ENCODE assay signal across 8 cellular contexts in the genomic region with DNA sequence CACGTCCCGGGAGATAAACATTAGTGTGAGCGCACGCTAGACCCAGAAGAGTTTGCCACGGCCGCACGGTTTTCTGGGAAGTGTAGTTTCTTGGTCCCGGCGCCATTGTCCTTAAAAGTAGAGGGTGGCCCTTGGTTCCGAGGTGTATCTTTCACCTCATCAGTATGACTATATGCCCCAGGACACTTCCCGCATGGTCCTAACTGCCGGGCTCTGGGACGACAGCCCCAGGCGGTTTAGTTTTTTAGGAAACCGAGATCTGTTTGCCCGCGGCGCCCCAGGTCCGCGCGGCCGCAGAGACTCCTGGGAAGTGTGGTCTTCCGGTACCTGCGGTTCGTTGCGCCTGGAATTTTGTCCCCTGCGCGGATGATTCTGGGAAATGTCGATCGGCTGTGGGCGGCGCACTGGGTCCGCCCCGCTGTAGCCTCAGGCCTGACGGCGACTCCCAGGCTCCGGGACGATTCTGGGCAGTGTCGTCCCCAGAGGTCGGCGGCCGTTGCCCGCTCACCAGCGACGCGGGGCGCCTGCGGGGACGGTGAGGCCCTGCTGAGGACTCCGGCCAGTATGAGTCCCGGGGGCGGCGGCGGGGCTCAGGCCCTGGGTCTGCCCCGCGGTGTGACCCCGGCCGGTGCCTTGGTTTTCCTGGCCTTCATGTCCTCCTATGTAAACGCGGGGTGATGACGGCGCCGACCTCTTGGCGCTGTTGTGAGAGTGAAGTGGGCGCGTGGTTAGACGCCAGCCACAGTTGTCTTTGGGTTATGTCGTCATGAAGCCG. TPM values are rescaled to one million over a fixed set of nuclear protein-coding genes. Genes with fewer than 3 reads are reported as not detected.
A peak's percentile ranks its signal among the peaks of the same experiment; 100 is the strongest.
DNase-seq lines count a peak whose midpoint lies in the region; ATAC-seq and TF ChIP-seq lines count a peak whose summit lies in the region.

A gene (plus strand): TSS at position 418 of the 775 bp plus-strand sequence. CDS start 795 bp downstream, outside the sequence.

- H3K27ac Mint-ChIP-seq in WTC11, result peak within 1 kb of the TSS; percentile 99

- H3K27me3 Mint-ChIP-seq in WTC11 (ENCODE audit: low read depth), result no peaks in the 10 kb centered on the region

- ATAC-seq in GM18873 (IDR thresholded peaks at IDR 0.05; ENCODE audit: low FRiP score, unreplicated experiment) (peak; percentile 71), HG03135 (IDR thresholded peaks at IDR 0.05; ENCODE audit: unreplicated experiment) (peak; percentile 72), WTC11 (peak; percentile 86)

- DNase-seq in AG04449 (ENCODE audit: low read depth, low spot score) (peak; percentile 36), NCI-H2196 (lab: John Stamatoyannopoulos, UW; ENCODE audit: unreplicated experiment) (peak; percentile 91), WTC11 (ENCODE audit: low spot score) (peak; percentile 88), cardiac fibroblast (ENCODE audit: low read depth in 2 of 2) (peak; percentile 93), iris pigment epithelial cell (ENCODE audit: low read depth) (peak; percentile 96)
- peak; percentile 68 to 81 for DNase-seq in stimulated activated CD4-positive, alpha-beta T cell treated with anti-CD3 and anti-CD28 coated beads, Interleukin-12 subunit alpha, Interleukin-12 subunit beta, amount 100 ng/mL, for 24 hours (ENCODE audit: low read depth in 2 of 2)

- no peaks in the 10 kb centered on the region for H3K9me3 Mint-ChIP-seq in WTC11

- H3K4me1 Mint-ChIP-seq in WTC11, result peaks cover 12% of the 10 kb centered on the region

- CTCF ChIA-PET in AG04449 (lab: Yijun Ruan, JAX) (interaction anchor here (0.7 kb wide), 1 partner anchor 94 kb away, joined by 5 read pairs; no protein-coding TSS in a partner anchor), WTC11 (lab: Charles Lee) (interaction anchor here (1.5 kb wide), 1 partner anchor 105 kb away, joined by 5 read pairs; no protein-coding TSS in a partner anchor)

- no peaks in the 10 kb centered on the region for H3K36me3 Mint-ChIP-seq in WTC11

- peak within 1 kb of the TSS; percentile 97 for H3K4me3 Mint-ChIP-seq in WTC11

- H3K4me3 ChIP-seq in AG04449 (ENCODE audit: low read depth, low read length), result peak within 1 kb of the TSS; percentile 79
- H3K4me3 ChIP-seq in cardiac fibroblast (replicated peaks in 1 of 2; ENCODE audit: low read depth in 2 of 2, low read length in 2 of 2), result peak within 1 kb of the TSS; percentile 64 to 76

- TF ChIP-seq CTCF in AG04449 (IDR thresholded peaks at IDR 0.05; ENCODE audit: insufficient read depth, low read length, missing control alignments) (no peak), WTC11 (IDR thresholded peaks at IDR 0.05) (no peak), cardiac fibroblast (IDR thresholded peaks at IDR 0.05; ENCODE audit: low read depth, low read length) (no peak)

- POLR2A ChIA-PET in AG04449 (lab: Yijun Ruan, JAX), result interaction anchor here (0.5 to 1.0 kb wide), 4 partner anchors 50 to 562 kb away, joined by 3 to 13 read pairs (median 4); a partner anchor contains a TSS
- POLR2A ChIA-PET in WTC11 (lab: Charles Lee), result interaction anchor here (0.6 to 0.8 kb wide), 2 partner anchors 105 to 297 kb away, joined by 3 read pairs; no protein-coding TSS in a partner anchor

TF ChIP-seq in WTC11, 78 proteins besides CTCF, POLR2A, EP300 and RAD21 (continues in another document):
- no peak for TF ChIP-seq MXD4 (CRISPR knock-in tag; IDR thresholded peaks at IDR 0.05; ENCODE audit: borderline replicate concordance)
- TF ChIP-seq SP1 (CRISPR knock-in tag; conservative IDR thresholded peaks at IDR 0.05), result peak; percentile 62
- TF ChIP-seq, protein P1, sequence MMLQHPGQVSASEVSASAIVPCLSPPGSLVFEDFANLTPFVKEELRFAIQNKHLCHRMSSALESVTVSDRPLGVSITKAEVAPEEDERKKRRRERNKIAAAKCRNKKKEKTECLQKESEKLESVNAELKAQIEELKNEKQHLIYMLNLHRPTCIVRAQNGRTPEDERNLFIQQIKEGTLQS (CRISPR knock-in tag; conservative IDR thresholded peaks at IDR 0.05), result no peak
- no peak for TF ChIP-seq TCF7 (CRISPR knock-in tag; IDR thresholded peaks at IDR 0.05; ENCODE audit: low read depth)
- TF ChIP-seq, protein P2, sequence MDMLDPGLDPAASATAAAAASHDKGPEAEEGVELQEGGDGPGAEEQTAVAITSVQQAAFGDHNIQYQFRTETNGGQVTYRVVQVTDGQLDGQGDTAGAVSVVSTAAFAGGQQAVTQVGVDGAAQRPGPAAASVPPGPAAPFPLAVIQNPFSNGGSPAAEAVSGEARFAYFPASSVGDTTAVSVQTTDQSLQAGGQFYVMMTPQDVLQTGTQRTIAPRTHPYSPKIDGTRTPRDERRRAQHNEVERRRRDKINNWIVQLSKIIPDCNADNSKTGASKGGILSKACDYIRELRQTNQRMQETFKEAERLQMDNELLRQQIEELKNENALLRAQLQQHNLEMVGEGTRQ (CRISPR knock-in tag; IDR thresholded peaks at IDR 0.05), result peak; percentile 51
- TF ChIP-seq, protein P3, sequence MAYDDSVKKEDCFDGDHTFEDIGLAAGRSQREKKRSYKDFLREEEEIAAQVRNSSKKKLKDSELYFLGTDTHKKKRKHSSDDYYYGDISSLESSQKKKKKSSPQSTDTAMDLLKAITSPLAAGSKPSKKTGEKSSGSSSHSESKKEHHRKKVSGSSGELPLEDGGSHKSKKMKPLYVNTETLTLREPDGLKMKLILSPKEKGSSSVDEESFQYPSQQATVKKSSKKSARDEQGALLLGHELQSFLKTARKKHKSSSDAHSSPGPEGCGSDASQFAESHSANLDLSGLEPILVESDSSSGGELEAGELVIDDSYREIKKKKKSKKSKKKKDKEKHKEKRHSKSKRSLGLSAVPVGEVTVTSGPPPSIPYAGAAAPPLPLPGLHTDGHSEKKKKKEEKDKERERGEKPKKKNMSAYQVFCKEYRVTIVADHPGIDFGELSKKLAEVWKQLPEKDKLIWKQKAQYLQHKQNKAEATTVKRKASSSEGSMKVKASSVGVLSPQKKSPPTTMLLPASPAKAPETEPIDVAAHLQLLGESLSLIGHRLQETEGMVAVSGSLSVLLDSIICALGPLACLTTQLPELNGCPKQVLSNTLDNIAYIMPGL (CRISPR knock-in tag; IDR thresholded peaks at IDR 0.05), result peak; percentile 79; the same call in 1 of the 2 replicates
- TF ChIP-seq GABPB1 (CRISPR knock-in tag; IDR thresholded peaks at IDR 0.05), result 0 out of 2 replicates have a peak, but pooled peaks have one; percentile 18
- no peak for TF ChIP-seq SOX15 (CRISPR knock-in tag; IDR thresholded peaks at IDR 0.05)
- TF ChIP-seq NFYB (CRISPR knock-in tag; conservative IDR thresholded peaks at IDR 0.05; ENCODE audit: low read depth), result no peak; the same call in 1 of the 2 replicates
- no peak for TF ChIP-seq ZNF423 (CRISPR knock-in tag; IDR thresholded peaks at IDR 0.05)
- TF ChIP-seq OVOL2 (CRISPR knock-in tag; IDR thresholded peaks at IDR 0.05; ENCODE audit: borderline replicate concordance), result no peak
- TF ChIP-seq RORB (CRISPR knock-in tag; IDR thresholded peaks at IDR 0.05), result no peak
- TF ChIP-seq TEAD4 (CRISPR knock-in tag; IDR thresholded peaks at IDR 0.05), result no peak
- TF ChIP-seq NR1H2 (CRISPR knock-in tag; IDR thresholded peaks at IDR 0.05), result no peak
- TF ChIP-seq ZNF416 (CRISPR knock-in tag; IDR thresholded peaks at IDR 0.05), result no peak
- TF ChIP-seq, protein P4, sequence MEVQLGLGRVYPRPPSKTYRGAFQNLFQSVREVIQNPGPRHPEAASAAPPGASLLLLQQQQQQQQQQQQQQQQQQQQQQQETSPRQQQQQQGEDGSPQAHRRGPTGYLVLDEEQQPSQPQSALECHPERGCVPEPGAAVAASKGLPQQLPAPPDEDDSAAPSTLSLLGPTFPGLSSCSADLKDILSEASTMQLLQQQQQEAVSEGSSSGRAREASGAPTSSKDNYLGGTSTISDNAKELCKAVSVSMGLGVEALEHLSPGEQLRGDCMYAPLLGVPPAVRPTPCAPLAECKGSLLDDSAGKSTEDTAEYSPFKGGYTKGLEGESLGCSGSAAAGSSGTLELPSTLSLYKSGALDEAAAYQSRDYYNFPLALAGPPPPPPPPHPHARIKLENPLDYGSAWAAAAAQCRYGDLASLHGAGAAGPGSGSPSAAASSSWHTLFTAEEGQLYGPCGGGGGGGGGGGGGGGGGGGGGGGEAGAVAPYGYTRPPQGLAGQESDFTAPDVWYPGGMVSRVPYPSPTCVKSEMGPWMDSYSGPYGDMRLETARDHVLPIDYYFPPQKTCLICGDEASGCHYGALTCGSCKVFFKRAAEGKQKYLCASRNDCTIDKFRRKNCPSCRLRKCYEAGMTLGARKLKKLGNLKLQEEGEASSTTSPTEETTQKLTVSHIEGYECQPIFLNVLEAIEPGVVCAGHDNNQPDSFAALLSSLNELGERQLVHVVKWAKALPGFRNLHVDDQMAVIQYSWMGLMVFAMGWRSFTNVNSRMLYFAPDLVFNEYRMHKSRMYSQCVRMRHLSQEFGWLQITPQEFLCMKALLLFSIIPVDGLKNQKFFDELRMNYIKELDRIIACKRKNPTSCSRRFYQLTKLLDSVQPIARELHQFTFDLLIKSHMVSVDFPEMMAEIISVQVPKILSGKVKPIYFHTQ (CRISPR knock-in tag; IDR thresholded peaks at IDR 0.05), result no peak
- TF ChIP-seq CREM (CRISPR knock-in tag; IDR thresholded peaks at IDR 0.05), result peak; percentile 92
- TF ChIP-seq SMAD3 (CRISPR knock-in tag; IDR thresholded peaks at IDR 0.05; ENCODE audit: borderline replicate concordance), result no peak
- TF ChIP-seq, protein P5, sequence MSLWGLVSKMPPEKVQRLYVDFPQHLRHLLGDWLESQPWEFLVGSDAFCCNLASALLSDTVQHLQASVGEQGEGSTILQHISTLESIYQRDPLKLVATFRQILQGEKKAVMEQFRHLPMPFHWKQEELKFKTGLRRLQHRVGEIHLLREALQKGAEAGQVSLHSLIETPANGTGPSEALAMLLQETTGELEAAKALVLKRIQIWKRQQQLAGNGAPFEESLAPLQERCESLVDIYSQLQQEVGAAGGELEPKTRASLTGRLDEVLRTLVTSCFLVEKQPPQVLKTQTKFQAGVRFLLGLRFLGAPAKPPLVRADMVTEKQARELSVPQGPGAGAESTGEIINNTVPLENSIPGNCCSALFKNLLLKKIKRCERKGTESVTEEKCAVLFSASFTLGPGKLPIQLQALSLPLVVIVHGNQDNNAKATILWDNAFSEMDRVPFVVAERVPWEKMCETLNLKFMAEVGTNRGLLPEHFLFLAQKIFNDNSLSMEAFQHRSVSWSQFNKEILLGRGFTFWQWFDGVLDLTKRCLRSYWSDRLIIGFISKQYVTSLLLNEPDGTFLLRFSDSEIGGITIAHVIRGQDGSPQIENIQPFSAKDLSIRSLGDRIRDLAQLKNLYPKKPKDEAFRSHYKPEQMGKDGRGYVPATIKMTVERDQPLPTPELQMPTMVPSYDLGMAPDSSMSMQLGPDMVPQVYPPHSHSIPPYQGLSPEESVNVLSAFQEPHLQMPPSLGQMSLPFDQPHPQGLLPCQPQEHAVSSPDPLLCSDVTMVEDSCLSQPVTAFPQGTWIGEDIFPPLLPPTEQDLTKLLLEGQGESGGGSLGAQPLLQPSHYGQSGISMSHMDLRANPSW (CRISPR knock-in tag; conservative IDR thresholded peaks at IDR 0.05; ENCODE audit: low read depth), result no peak
- TF ChIP-seq ZNF219 (CRISPR knock-in tag; IDR thresholded peaks at IDR 0.05; ENCODE audit: borderline replicate concordance), result no peak; the same call in 1 of the 2 replicates
- TF ChIP-seq FOXP1 (CRISPR knock-in tag; IDR thresholded peaks at IDR 0.05; ENCODE audit: borderline replicate concordance), result peak; percentile 91

RNA-seq across cellular contexts. Expression of the gene that starts here (rescaled TPM):
- 8.5 to 9.7 TPM (median 9.0 TPM) in 3 replicates for total RNA-seq in WTC11 (2021)

Comparison
In these comparisons a context has a peak if more than half of its experiments do, and no peak if none do; other contexts are left out.
1. Peak in every context shown above with its lines: DNase-seq, ATAC-seq and H3K4me3 ChIP-seq.
2. DNase-seq: peak in every context shown above with its lines; median percentile 96 in iris pigment epithelial cell; 93 in cardiac fibroblast; 91 in NCI-H2196; 88 in WTC11; 74 in stimulated activated CD4-positive, alpha-beta T cell treated with anti-CD3 and anti-CD28 coated beads, Interleukin-12 subunit alpha, Interleukin-12 subunit beta, amount 100 ng/mL, for 24 hours; 36 in AG04449.